8 cellular contexts compared by ENCODE assay signal in the genomic region with DNA sequence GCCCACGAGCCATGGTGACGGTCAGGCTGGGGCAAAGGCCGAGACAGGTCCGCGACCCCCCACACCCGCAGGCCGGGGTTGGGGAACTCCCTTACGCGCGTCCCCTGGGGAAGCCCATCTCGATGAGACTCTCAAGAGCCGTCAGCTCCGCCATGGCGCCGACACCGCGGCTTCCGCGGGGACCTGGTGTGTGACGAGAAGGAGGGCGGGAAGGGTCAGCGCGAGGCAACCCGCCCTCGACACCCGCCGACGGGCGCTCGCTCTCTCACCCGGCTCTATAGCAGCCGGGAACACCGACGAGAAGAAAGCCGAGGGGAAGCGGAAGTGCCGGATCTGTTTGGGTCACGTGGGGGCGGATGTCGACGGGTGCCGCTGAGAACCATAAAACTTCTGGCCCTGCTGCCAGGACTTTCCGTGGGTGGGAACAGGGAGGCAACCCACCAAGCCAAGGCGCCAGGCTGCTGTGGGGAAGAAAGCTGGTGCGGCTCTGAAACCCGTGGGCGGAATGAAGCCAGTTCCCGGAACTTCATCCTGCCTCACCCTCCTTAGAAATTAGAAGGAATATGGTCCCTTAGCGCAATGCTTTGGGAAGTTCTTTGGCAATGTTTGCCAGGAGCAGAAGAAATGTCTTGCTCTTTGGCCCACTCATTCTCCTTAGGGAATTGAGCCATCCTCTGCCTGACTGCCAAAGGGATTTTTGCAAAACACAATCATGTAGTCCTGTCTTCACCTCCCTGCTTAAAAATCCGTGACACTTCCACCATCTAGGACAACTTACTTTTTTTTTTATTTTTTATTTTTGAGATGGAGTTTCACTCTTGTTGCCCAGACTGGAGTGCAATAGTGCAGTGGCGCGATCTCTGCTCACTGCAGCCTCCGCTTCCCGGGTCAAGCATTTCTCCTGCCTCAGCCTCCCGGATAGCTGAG. TPM values are rescaled to one million over a fixed set of nuclear protein-coding genes. Genes with fewer than 3 reads are reported as not detected.
DNase-seq lines count a peak whose midpoint lies in the region; ATAC-seq and TF ChIP-seq lines count a peak whose summit lies in the region.

A gene with protein sequence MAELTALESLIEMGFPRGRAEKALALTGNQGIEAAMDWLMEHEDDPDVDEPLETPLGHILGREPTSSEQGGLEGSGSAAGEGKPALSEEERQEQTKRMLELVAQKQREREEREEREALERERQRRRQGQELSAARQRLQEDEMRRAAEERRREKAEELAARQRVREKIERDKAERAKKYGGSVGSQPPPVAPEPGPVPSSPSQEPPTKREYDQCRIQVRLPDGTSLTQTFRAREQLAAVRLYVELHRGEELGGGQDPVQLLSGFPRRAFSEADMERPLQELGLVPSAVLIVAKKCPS (minus strand): TSS at position 304 of the 927 bp plus-strand sequence. CDS start 150 bp downstream, at position 154.

- intact Hi-C loops in CD4-positive, alpha-beta memory T cell (cut with micrococcal nuclease): loop anchor here (1.0 to 5.0 kb wide), 6 partner anchors 8 to 257 kb away; a partner anchor contains a TSS

- peak; percentile 71 for ATAC-seq in GM21447 (IDR thresholded peaks at IDR 0.05; ENCODE audit: unreplicated experiment)
- peak; percentile 87 for ATAC-seq in stimulated activated naive CD8-positive, alpha-beta T cell treated with anti-CD3 and anti-CD28 coated beads, Interleukin-15, Interleukin-2, amounts not matched to agents 100 U/mL and 50 U/mL, for 24 hours

- H3K27me3 Mint-ChIP-seq in CD4-positive, alpha-beta memory T cell: no peaks in the 10 kb centered on the region
- H3K27me3 Mint-ChIP-seq in nephron (ENCODE audit: low read depth): no peaks in the 10 kb centered on the region

- H3K4me1 Mint-ChIP-seq in CD4-positive, alpha-beta memory T cell: peaks cover 16 to 50% (median 31%) of the 10 kb centered on the region in 4 donors
- peaks cover 30% of the 10 kb centered on the region for H3K4me1 Mint-ChIP-seq in nephron

- H3K9me3 ChIP-seq in CD4-positive, alpha-beta memory T cell (ENCODE audit: control insufficient read depth in 1 of 2, low read length in 2 of 2): no peaks in the 10 kb centered on the region

- CTCF ChIA-PET in CD4-positive, alpha-beta memory T cell (lab: Charles Lee; ENCODE audit: partially characterized antibody): interaction anchor here (0.9 to 2.8 kb wide), 5 partner anchors 10 to 185 kb away, joined by 3 to 42 read pairs (median 5); a partner anchor contains a TSS

- peak within 1 kb of the TSS; percentile 87 to 98 (median 92) for H3K4me3 Mint-ChIP-seq in CD4-positive, alpha-beta memory T cell
- peak within 1 kb of the TSS; percentile 90 to 94 (median 92) for H3K4me3 Mint-ChIP-seq in nephron

- H3K9me3 Mint-ChIP-seq in CD4-positive, alpha-beta memory T cell: no peaks in the 10 kb centered on the region
- no peaks in the 10 kb centered on the region for H3K9me3 Mint-ChIP-seq in nephron

- H3K36me3 ChIP-seq in CD4-positive, alpha-beta memory T cell (ENCODE audit: insufficient read depth, low read length): peaks cover 15% of the 10 kb centered on the region

- peak within 1 kb of the TSS; percentile 98 for H3K27ac ChIP-seq in CD4-positive, alpha-beta memory T cell (ENCODE audit: low read depth, low read length)

- no peaks in the 10 kb centered on the region for H3K27me3 ChIP-seq in CD4-positive, alpha-beta memory T cell (ENCODE audit: insufficient read depth, low read length)

- peak within 1 kb of the TSS; percentile 58 to 95 for H3K4me3 ChIP-seq in CD4-positive, alpha-beta memory T cell (ENCODE audit: low read length in 2 of 2)
- H3K4me3 ChIP-seq in LNCaP clone FGC (ENCODE audit: low read depth, low read length) (peak within 1 kb of the TSS; percentile 96), fibroblast of pulmonary artery (replicated peaks; ENCODE audit: low read depth, low read length) (peak within 1 kb of the TSS; percentile 95)

- peak; percentile 80 to 90 (median 82) for DNase-seq in CD4-positive, alpha-beta memory T cell
- DNase-seq in LNCaP clone FGC (ENCODE audit: low read depth): no peak
- DNase-seq in SHP77 (lab: John Stamatoyannopoulos, UW): peak; percentile 82 to 92
- peak; percentile 76 for DNase-seq in activated T-helper 9 cell treated with anti-CD3 and anti-CD28 coated beads, Interleukin-2, amount 50 U/mL, for 16 hours (ENCODE audit: low read depth)
- DNase-seq in fibroblast of pulmonary artery (ENCODE audit: low read depth): peak; percentile 92
- DNase-seq in stimulated activated naive CD8-positive, alpha-beta T cell treated with anti-CD3 and anti-CD28 coated beads, Interleukin-15, Interleukin-2, amounts not matched to agents 100 U/mL and 50 U/mL, for 24 hours: peak; percentile 89

- H3K4me1 ChIP-seq in CD4-positive, alpha-beta memory T cell (ENCODE audit: insufficient read depth, low read length): peaks cover 37% of the 10 kb centered on the region

- TF ChIP-seq CTCF in LNCaP clone FGC (IDR thresholded peaks at IDR 0.05; ENCODE audit: control insufficient read depth, extremely low read depth, insufficient read depth) (no peak), fibroblast of pulmonary artery (IDR thresholded peaks at IDR 0.05; ENCODE audit: low read length, missing control alignments) (no peak), nephron (IDR thresholded peaks at IDR 0.05; ENCODE audit: unreplicated experiment in 3 of 3) (no peak)

- peak within 1 kb of the TSS; percentile 86 to 99 (median 95) for H3K27ac Mint-ChIP-seq in CD4-positive, alpha-beta memory T cell
- H3K27ac Mint-ChIP-seq in nephron: peak within 1 kb of the TSS; percentile 98 to 99 (median 98)

- peaks cover 18 to 33% of the 10 kb centered on the region in 2 donors for H3K36me3 Mint-ChIP-seq in CD4-positive, alpha-beta memory T cell
- peaks cover 24% of the 10 kb centered on the region for H3K36me3 Mint-ChIP-seq in nephron (ENCODE audit: low read depth)

- POLR2A ChIA-PET in CD4-positive, alpha-beta memory T cell (lab: Charles Lee; ENCODE audit: partially characterized antibody): interaction anchor here (0.6 to 19.7 kb wide), 16 partner anchors 8 to 254 kb away, joined by 3 to 494 read pairs (median 8); a partner anchor contains a TSS

RNA-seq across cellular contexts. Expression of the gene that starts here (rescaled TPM):
- 100 to 1,000 TPM; 178 to 185 TPM for total RNA-seq in CD4-positive, alpha-beta memory T cell
- 100 to 1,000 TPM; 150 to 181 TPM for polyA plus RNA-seq in CD4-positive, alpha-beta memory T cell
